Comparison of ENCODE assay signal across 26 cellular contexts in the genomic region with DNA sequence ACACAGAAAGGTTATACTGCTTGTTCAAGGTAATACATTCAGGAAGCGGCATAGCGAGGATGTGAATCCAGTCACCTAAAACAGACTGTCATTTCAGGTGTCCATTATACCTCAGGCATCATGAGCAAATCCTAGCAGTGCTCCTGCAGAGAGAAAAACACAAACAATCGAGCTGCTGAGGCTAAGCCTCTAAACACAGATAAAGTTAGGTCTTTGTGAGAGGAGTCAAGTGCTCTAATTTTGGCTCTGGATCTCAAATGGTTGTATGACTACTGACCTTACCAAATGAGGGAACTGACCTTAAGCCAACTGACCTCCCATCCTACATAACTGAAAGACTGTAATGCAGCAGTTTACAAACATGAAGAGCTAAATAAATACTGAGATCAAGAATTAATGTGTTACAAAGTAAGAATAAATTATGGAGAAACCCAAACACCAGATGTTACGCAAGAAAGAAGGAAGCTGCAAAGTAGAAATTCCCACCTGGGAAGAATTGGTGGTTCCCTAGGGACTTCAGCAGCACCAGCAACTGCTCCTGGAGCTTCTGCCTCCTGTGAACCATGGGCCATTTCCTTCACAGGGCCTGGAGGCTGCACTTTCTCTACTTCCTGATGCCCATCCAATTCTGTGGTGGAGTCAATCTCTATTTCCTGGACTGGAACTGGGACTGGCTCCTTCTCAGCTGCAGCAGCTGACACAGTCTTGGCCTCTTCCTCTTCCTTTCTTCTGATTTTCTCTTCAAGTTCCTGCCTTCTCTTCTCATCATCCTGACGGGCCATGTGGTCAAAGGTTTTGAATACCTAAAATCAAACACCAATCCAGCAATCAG. TPM values are rescaled to one million over a fixed set of nuclear protein-coding genes. Genes with fewer than 3 reads are reported as not detected.
DNase-seq lines count a peak whose midpoint lies in the region; ATAC-seq and TF ChIP-seq lines count a peak whose summit lies in the region.
"Had no signal": no experiment of that assay in that cellular context is flagged by ENCODE, and none has a peak within 500 bp of the region (broad histone marks: within the 10 kb centered on the region; RNA-seq: fewer than 3 reads in every experiment).

No MANE protein-coding gene starts in this region.

- no peaks in the 10 kb centered on the region for H3K27me3 ChIP-seq in left lung
- H3K27me3 ChIP-seq: neural progenitor cell had no signal

- peak; percentile 3 to 26 for DNase-seq in AML-193 (lab: John Stamatoyannopoulos, UW)
- DNase-seq in GF-D8 (lab: John Stamatoyannopoulos, UW), result peak; percentile 24
- peak; percentile 25 for DNase-seq in dermis blood vessel endothelial cell
- no peak for DNase-seq in left lung
- no peak for DNase-seq in NCI-H774 (lab: John Stamatoyannopoulos, UW)
- DNase-seq in SW480 (ENCODE audit: low spot score), result no peak
- no peak for DNase-seq in NCI-H524 (lab: John Stamatoyannopoulos, UW)
- DNase-seq: activated CD4-positive, alpha-beta T cell treated with anti-CD3 and anti-CD28 coated beads for 48 hours; activated CD8-positive, alpha-beta memory T cell treated with anti-CD3 and anti-CD28 coated beads, Interleukin-2, amount 50 U/mL, for 4 hours; central memory CD4-positive, alpha-beta T cell; DND-41; HCEC 1CT; Karpas-422; kidney glomerular epithelial cell; midbrain; NCI-H1105; NCI-H2081; NCI-H510A treated with DMSO at 0.1 percent for 48 hours; RPMI8226; small intestine; trophoblast cell had no signal

- H3K27ac ChIP-seq in left lung, result no peak overlapping the region
- H3K27ac ChIP-seq: neural progenitor cell had no signal

- intact Hi-C loops in left lung (cut with DNase I), result no loop called here

- no peak overlapping the region for H3K4me3 ChIP-seq in left lung
- H3K4me3 ChIP-seq: neural progenitor cell had no signal

- peaks cover 0 to 54% of the 10 kb centered on the region in 2 donors for H3K36me3 ChIP-seq in left lung

- ATAC-seq in left lung (peak; percentile 11), GM19035 (IDR thresholded peaks at IDR 0.05; ENCODE audit: unreplicated experiment) (no peak)
- ATAC-seq: SK-N-SH treated with all-trans-retinoic acid at 6 μM for 48 hours had no signal

- peaks cover 0 to 2% of the 10 kb centered on the region in 2 donors for H3K9me3 ChIP-seq in left lung

- H3K4me1 ChIP-seq in left lung, result peaks cover 22 to 49% of the 10 kb centered on the region in 2 donors

- TF ChIP-seq CTCF in left lung (IDR thresholded peaks at IDR 0.05), result no peak

RNA-seq across cellular contexts. Expression of a gene that starts 5.8 kb away (rescaled TPM):
- total RNA-seq in dermis blood vessel endothelial cell, result 71.6 and 143 TPM in 2 replicates
- total RNA-seq in left lung, result 10 to 100 TPM; 90.1 to 93.4 TPM

RNA-seq across cellular contexts. Expression of a gene that starts 56.4 kb away (rescaled TPM):
- total RNA-seq in dermis blood vessel endothelial cell (not detected in 2 replicates), left lung (under 1 TPM in 1 of 2 donors, not detected in 1; 0.06 TPM)
- total RNA-seq: frontal cortex, HT1080 had no signal

Comparison
In these comparisons a context has a peak if more than half of its experiments do, and no peak if none do; other contexts are left out.
1. DNase-seq: peak in AML-193 (2 of 2), GF-D8 (single experiment) and dermis blood vessel endothelial cell (single experiment); none in left lung (0 of 2), NCI-H774 (single experiment), SW480 (single experiment) and NCI-H524 (0 of 2).